In the genomic region with DNA sequence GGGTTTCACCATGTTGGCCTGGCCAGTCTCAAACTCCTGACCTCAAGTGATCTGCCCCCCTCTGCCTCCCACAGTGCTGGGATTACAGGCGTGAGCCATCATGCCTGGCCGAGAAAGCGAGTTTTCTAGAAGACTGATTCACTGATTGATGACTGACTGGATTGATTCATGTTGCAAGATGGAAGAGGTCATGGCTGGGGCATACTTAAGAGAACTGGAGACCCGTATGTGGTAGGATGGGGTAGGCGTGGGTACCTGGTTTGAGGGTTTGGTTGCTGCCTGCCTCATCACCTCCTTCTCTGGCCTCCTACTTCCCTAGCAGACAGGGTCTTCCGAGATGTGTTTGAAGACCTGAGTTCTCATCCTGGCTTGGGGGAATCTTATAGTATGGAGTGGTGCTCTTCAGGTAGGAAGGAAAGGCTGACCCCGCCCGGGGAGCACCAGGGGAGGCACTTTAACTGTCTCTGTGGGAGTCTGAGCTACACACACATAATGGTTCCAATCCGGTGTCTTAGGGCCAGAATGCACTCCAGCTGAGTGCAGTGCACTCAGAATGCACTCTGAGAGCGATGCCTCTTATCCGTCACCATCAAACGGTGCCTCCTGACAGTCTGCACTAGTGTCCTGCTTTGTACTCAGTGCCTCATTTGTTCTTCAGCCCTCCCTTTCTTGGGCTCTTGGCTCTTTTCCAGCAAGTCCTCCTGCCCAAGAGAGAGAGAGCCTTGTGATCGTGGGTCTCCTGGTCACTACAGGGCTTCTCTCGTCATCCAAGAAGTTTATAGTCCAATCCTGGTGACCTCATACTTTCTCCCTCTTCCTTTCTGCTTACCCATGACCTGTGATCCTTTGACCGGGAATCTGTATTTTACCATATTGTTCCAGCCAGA, we compare ENCODE assay signal across 8 cellular contexts. TPM values are rescaled to one million over a fixed set of nuclear protein-coding genes. Genes with fewer than 3 reads are reported as not detected.
A peak's percentile ranks its signal among the peaks of the same experiment; 100 is the strongest.
DNase-seq lines count a peak whose midpoint lies in the region; ATAC-seq and TF ChIP-seq lines count a peak whose summit lies in the region.

No MANE protein-coding gene starts in this region.

- WGBS in body of pancreas, 2 donors, result 73 to 75% methylated on average over 13 to 15 of the region's 15 CpGs

- no peak for TF ChIP-seq CTCF in body of pancreas (IDR thresholded peaks at IDR 0.05)
- no peak for TF ChIP-seq CTCF in tibial artery (IDR thresholded peaks at IDR 0.05)

- H3K27ac ChIP-seq in body of pancreas (peak overlapping the region; percentile 6 to 93 (median 64)), tibial artery (peak overlapping the region; percentile 88 to 91)

- intact Hi-C loops in body of pancreas (cut with DNase I), result no loop called here
- intact Hi-C loops in tibial artery (cut with DNase I; ENCODE audit: low total_unique reads), result loop anchor here (5.0 kb wide), 1 partner anchor 42 kb away; no protein-coding TSS in a partner anchor

- H3K4me3 ChIP-seq in body of pancreas, result no peak overlapping the region
- H3K4me3 ChIP-seq in tibial artery, result no peak overlapping the region

- DNase-seq in activated gamma-delta T cell treated with Interleukin-2 at 50 U/mL for 16 hours, result peak; percentile 40
- DNase-seq in activated gamma-delta T cell (lab: John Stamatoyannopoulos, UW), result no peak
- peak in 2 of 4 donors; percentile 18 to 38 for DNase-seq in body of pancreas
- peak; percentile 53 for DNase-seq in left kidney (ENCODE audit: low read depth, low spot score)
- peak in 1 of 2 donors; percentile 84 for DNase-seq in tibial artery
- no peak for DNase-seq in H4 (ENCODE audit: low spot score)
- DNase-seq in HPDE6-E6E7 (ENCODE audit: extremely low spot score), result no peak

- peaks cover 87% of the 10 kb centered on the region for H3K4me1 ChIP-seq in body of pancreas
- peaks cover 9 to 97% (median 94%) of the 10 kb centered on the region in 4 donors for H3K4me1 ChIP-seq in tibial artery

- no peaks in the 10 kb centered on the region for H3K9me3 ChIP-seq in body of pancreas
- no peaks in the 10 kb centered on the region for H3K9me3 ChIP-seq in tibial artery

- TF ChIP-seq POLR2A in body of pancreas (IDR thresholded peaks at IDR 0.05), result no peak

- H3K36me3 ChIP-seq in body of pancreas (replicated peaks in 1 of 2; ENCODE audit: insufficient read depth in 1 of 2, low read depth in 2 of 2) (peaks cover 0 to 3% of the 10 kb centered on the region in 2 donors), tibial artery (peaks cover 13 to 16% (median 16%) of the 10 kb centered on the region in 3 donors)

- ATAC-seq in body of pancreas (no peak), GM18517 (IDR thresholded peaks at IDR 0.05; ENCODE audit: unreplicated experiment) (no peak)

- H3K27me3 ChIP-seq in body of pancreas (no peaks in the 10 kb centered on the region), tibial artery (no peaks in the 10 kb centered on the region)

RNA-seq across cellular contexts. Expression of a gene that starts 19.7 kb away (rescaled TPM):
- 10 to 100 TPM; 34.5 to 40.2 TPM for total RNA-seq in body of pancreas
- 4.6 and 8.9 TPM in 2 replicates for total RNA-seq in H4 (2014; rRNA removed; shearing (Covaris generic))

Comparison
In these comparisons a context has a peak if more than half of its experiments do, and no peak if none do; other contexts are left out.
1. DNase-seq: peak in activated gamma-delta T cell treated with Interleukin-2 at 50 U/mL for 16 hours (single experiment) and left kidney (single experiment); none in activated gamma-delta T cell (single experiment), H4 (single experiment) and HPDE6-E6E7 (single experiment).